In the genomic region with DNA sequence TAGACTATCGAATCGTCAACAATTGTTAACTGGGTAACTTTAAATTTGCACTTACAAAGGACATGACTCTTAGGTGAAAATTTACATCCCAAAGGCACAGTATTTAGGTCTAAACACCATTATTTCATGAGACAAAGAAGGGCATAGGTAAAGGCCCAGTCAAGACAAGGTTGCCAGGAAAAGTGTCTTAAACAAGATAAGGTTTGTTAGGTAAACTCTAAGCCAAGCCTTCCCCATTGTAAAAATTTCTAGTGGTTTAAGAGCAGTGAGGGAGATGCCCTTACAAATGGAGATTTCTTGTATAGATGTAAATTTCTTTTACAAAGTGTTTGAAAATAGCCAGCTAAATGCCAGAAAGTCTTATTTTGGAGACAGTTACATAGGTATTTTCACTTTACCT, we compare ENCODE assay signal across 2 cellular contexts.
TF ChIP-seq lines count a peak whose summit lies in the region.

No MANE protein-coding gene starts in this region.

TF ChIP-seq in GM23338, 12 proteins besides CTCF, POLR2A, EP300 and RAD21:
- no peak for TF ChIP-seq EZH2phosphoT487 (IDR thresholded peaks at IDR 0.05; ENCODE audit: unreplicated experiment)
- peak; percentile 72 for TF ChIP-seq NANOG (IDR thresholded peaks at IDR 0.05; ENCODE audit: borderline replicate concordance)
- TF ChIP-seq, protein P1, sequence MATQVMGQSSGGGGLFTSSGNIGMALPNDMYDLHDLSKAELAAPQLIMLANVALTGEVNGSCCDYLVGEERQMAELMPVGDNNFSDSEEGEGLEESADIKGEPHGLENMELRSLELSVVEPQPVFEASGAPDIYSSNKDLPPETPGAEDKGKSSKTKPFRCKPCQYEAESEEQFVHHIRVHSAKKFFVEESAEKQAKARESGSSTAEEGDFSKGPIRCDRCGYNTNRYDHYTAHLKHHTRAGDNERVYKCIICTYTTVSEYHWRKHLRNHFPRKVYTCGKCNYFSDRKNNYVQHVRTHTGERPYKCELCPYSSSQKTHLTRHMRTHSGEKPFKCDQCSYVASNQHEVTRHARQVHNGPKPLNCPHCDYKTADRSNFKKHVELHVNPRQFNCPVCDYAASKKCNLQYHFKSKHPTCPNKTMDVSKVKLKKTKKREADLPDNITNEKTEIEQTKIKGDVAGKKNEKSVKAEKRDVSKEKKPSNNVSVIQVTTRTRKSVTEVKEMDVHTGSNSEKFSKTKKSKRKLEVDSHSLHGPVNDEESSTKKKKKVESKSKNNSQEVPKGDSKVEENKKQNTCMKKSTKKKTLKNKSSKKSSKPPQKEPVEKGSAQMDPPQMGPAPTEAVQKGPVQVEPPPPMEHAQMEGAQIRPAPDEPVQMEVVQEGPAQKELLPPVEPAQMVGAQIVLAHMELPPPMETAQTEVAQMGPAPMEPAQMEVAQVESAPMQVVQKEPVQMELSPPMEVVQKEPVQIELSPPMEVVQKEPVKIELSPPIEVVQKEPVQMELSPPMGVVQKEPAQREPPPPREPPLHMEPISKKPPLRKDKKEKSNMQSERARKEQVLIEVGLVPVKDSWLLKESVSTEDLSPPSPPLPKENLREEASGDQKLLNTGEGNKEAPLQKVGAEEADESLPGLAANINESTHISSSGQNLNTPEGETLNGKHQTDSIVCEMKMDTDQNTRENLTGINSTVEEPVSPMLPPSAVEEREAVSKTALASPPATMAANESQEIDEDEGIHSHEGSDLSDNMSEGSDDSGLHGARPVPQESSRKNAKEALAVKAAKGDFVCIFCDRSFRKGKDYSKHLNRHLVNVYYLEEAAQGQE (IDR thresholded peaks at IDR 0.05; ENCODE audit: unreplicated experiment), result no peak

TF ChIP-seq in H1, 55 proteins besides CTCF, POLR2A, EP300 and RAD21:
- TF ChIP-seq, protein P2, sequence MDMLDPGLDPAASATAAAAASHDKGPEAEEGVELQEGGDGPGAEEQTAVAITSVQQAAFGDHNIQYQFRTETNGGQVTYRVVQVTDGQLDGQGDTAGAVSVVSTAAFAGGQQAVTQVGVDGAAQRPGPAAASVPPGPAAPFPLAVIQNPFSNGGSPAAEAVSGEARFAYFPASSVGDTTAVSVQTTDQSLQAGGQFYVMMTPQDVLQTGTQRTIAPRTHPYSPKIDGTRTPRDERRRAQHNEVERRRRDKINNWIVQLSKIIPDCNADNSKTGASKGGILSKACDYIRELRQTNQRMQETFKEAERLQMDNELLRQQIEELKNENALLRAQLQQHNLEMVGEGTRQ (IDR thresholded peaks at IDR 0.05; ENCODE audit: low read length), result no peak
- TF ChIP-seq, protein P3, sequence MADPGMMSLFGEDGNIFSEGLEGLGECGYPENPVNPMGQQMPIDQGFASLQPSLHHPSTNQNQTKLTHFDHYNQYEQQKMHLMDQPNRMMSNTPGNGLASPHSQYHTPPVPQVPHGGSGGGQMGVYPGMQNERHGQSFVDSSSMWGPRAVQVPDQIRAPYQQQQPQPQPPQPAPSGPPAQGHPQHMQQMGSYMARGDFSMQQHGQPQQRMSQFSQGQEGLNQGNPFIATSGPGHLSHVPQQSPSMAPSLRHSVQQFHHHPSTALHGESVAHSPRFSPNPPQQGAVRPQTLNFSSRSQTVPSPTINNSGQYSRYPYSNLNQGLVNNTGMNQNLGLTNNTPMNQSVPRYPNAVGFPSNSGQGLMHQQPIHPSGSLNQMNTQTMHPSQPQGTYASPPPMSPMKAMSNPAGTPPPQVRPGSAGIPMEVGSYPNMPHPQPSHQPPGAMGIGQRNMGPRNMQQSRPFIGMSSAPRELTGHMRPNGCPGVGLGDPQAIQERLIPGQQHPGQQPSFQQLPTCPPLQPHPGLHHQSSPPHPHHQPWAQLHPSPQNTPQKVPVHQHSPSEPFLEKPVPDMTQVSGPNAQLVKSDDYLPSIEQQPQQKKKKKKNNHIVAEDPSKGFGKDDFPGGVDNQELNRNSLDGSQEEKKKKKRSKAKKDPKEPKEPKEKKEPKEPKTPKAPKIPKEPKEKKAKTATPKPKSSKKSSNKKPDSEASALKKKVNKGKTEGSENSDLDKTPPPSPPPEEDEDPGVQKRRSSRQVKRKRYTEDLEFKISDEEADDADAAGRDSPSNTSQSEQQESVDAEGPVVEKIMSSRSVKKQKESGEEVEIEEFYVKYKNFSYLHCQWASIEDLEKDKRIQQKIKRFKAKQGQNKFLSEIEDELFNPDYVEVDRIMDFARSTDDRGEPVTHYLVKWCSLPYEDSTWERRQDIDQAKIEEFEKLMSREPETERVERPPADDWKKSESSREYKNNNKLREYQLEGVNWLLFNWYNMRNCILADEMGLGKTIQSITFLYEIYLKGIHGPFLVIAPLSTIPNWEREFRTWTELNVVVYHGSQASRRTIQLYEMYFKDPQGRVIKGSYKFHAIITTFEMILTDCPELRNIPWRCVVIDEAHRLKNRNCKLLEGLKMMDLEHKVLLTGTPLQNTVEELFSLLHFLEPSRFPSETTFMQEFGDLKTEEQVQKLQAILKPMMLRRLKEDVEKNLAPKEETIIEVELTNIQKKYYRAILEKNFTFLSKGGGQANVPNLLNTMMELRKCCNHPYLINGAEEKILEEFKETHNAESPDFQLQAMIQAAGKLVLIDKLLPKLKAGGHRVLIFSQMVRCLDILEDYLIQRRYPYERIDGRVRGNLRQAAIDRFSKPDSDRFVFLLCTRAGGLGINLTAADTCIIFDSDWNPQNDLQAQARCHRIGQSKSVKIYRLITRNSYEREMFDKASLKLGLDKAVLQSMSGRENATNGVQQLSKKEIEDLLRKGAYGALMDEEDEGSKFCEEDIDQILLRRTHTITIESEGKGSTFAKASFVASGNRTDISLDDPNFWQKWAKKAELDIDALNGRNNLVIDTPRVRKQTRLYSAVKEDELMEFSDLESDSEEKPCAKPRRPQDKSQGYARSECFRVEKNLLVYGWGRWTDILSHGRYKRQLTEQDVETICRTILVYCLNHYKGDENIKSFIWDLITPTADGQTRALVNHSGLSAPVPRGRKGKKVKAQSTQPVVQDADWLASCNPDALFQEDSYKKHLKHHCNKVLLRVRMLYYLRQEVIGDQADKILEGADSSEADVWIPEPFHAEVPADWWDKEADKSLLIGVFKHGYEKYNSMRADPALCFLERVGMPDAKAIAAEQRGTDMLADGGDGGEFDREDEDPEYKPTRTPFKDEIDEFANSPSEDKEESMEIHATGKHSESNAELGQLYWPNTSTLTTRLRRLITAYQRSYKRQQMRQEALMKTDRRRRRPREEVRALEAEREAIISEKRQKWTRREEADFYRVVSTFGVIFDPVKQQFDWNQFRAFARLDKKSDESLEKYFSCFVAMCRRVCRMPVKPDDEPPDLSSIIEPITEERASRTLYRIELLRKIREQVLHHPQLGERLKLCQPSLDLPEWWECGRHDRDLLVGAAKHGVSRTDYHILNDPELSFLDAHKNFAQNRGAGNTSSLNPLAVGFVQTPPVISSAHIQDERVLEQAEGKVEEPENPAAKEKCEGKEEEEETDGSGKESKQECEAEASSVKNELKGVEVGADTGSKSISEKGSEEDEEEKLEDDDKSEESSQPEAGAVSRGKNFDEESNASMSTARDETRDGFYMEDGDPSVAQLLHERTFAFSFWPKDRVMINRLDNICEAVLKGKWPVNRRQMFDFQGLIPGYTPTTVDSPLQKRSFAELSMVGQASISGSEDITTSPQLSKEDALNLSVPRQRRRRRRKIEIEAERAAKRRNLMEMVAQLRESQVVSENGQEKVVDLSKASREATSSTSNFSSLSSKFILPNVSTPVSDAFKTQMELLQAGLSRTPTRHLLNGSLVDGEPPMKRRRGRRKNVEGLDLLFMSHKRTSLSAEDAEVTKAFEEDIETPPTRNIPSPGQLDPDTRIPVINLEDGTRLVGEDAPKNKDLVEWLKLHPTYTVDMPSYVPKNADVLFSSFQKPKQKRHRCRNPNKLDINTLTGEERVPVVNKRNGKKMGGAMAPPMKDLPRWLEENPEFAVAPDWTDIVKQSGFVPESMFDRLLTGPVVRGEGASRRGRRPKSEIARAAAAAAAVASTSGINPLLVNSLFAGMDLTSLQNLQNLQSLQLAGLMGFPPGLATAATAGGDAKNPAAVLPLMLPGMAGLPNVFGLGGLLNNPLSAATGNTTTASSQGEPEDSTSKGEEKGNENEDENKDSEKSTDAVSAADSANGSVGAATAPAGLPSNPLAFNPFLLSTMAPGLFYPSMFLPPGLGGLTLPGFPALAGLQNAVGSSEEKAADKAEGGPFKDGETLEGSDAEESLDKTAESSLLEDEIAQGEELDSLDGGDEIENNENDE (IDR thresholded peaks at IDR 0.05; ENCODE audit: insufficient replicate concordance, low read length), result peak; percentile 95
TF ChIP-seq in H1: peak in this region for 1.
